ENCODE assay signal across 8 cellular contexts in genomic region chr7:129501760-129502707, GRCh38. TPM values are rescaled to one million over a fixed set of nuclear protein-coding genes. Genes with fewer than 3 reads are reported as not detected.
DNase-seq lines count a peak whose midpoint lies in the region; ATAC-seq and TF ChIP-seq lines count a peak whose summit lies in the region.

TSS of gene SMKR1 (plus strand) at chr7:129502531. CDS start at chr7:129502825, 294 bp downstream.

- DNase-seq in SHP77 (lab: John Stamatoyannopoulos, UW) (peak; percentile 6 to 60), SHP77 treated with DMSO at 0.1 percent for 48 hours (lab: John Stamatoyannopoulos, UW) (no peak), NCI-H1930 (lab: John Stamatoyannopoulos, UW) (peak; percentile 78 to 86), WERI-Rb-1 (peak; percentile 77), mammary epithelial cell (peak; percentile 60), kidney tubule cell (ENCODE audit: low spot score) (peak; percentile 83)
- DNase-seq in stimulated activated CD4-positive, alpha-beta T cell treated with anti-CD3 and anti-CD28 coated beads, Interleukin-1b, Interleukin-23, amount 100 ng/mL, for 24 hours (ENCODE audit: low read depth in 4 of 4, low spot score in 1 of 4) = peak; percentile 71 to 87 (median 84)

- TF ChIP-seq CTCF in WERI-Rb-1 (IDR thresholded peaks at IDR 0.05; ENCODE audit: low read depth, low read length) (no peak), mammary epithelial cell (conservative IDR thresholded peaks at IDR 0.05 in 1 of 2, IDR thresholded peaks at IDR 0.05 in 1 of 2; ENCODE audit: extremely low read depth in 1 of 2, insufficient read depth in 1 of 2, low read depth in 1 of 2, low read length in 2 of 2) (no peak)

- H2AFZ ChIP-seq in mammary epithelial cell (ENCODE audit: low read depth, low read length) = peak within 1 kb of the TSS; percentile 91

- in situ Hi-C loops in mammary epithelial cell (cut with MboI; ENCODE audit: low sequenced_read_pairs in 2 of 2) = loop anchor here in 1 of 2 donors (10.0 kb wide), 1 partner anchor 133 kb away; no protein-coding TSS in a partner anchor

- H3K27ac ChIP-seq in WERI-Rb-1 (no peak within 1 kb of the TSS), mammary epithelial cell (ENCODE audit: insufficient read depth, low read depth, low read length) (no peak within 1 kb of the TSS)

- peak within 1 kb of the TSS; percentile 93 for H3K4me2 ChIP-seq in mammary epithelial cell (ENCODE audit: insufficient read depth, low read depth, low read length)

- no TSS peak for BruUV-seq in mammary epithelial cell (replicated peaks; lab: Mats Ljungman, UMichigan)

- peaks cover 7% of the 10 kb centered on the region for H3K4me1 ChIP-seq in mammary epithelial cell (ENCODE audit: insufficient read depth, low read length)

- H3K4me3 ChIP-seq in WERI-Rb-1 (ENCODE audit: low read depth, low read length) (peak within 1 kb of the TSS; percentile 70), mammary epithelial cell (replicated peaks in 1 of 3; ENCODE audit: insufficient read depth in 1 of 3, low read depth in 2 of 3, low read length in 3 of 3) (peak within 1 kb of the TSS; percentile 52 to 61 (median 53))

- H3K36me3 ChIP-seq in WERI-Rb-1 = no peaks in the 10 kb centered on the region
- H3K36me3 ChIP-seq in mammary epithelial cell (ENCODE audit: insufficient read depth, low read length) = no peaks in the 10 kb centered on the region

- H3K9me3 ChIP-seq in WERI-Rb-1 (ENCODE audit: severe bottlenecking) = no peaks in the 10 kb centered on the region
- H3K9me3 ChIP-seq in mammary epithelial cell (replicated peaks; ENCODE audit: insufficient read depth, low read length) = no peaks in the 10 kb centered on the region

- CTCF ChIA-PET in mammary epithelial cell (lab: Charles Lee; ENCODE audit: low non-redundant PET) = interaction anchor here (0.6 kb wide), 1 partner anchor 139 kb away, joined by 5 read pairs; no protein-coding TSS in a partner anchor

- WGBS in mammary epithelial cell (ENCODE audit: low coverage, missing lambda C conversion rate) = 24% methylated on average over 17 of the region's 89 CpGs

- dilution Hi-C loops in mammary epithelial cell (cut with HindIII; ENCODE audit: low sequenced_read_pairs) = no loop called here

- intact Hi-C loops in mammary epithelial cell (cut with micrococcal nuclease) = loop anchor here (1.0 to 5.0 kb wide), 3 partner anchors 95 to 325 kb away; no protein-coding TSS in a partner anchor

- H3K27me3 ChIP-seq in WERI-Rb-1 (ENCODE audit: insufficient read depth, low read depth, severe bottlenecking) (no peaks in the 10 kb centered on the region), mammary epithelial cell (ENCODE audit: insufficient read depth, low read length) (no peaks in the 10 kb centered on the region)

- H3K9ac ChIP-seq in mammary epithelial cell (ENCODE audit: insufficient read depth, low read length) = no peak within 1 kb of the TSS

- H4K20me1 ChIP-seq in mammary epithelial cell (ENCODE audit: insufficient read depth, low read length) = no peaks in the 10 kb centered on the region

- ATAC-seq in HG02885 (IDR thresholded peaks at IDR 0.05; ENCODE audit: poor library complexity, unreplicated experiment) = peak; percentile 97

- no peaks in the 10 kb centered on the region for H3K79me2 ChIP-seq in mammary epithelial cell (ENCODE audit: insufficient read depth, low read length)

RNA-seq across cellular contexts. Expression of gene SMKR1, which starts in this region (rescaled TPM):
- total RNA-seq in mammary epithelial cell = under 1 TPM in 1 of 2 donors, not detected in 1; 0.80 TPM
- polyA plus RNA-seq in mammary epithelial cell = 0.86 TPM
- not detected for polyA minus RNA-seq in mammary epithelial cell

Comparison
In these comparisons a context has a peak if more than half of its experiments do, and no peak if none do; other contexts are left out.
1. Peak in DNase-seq, H3K4me3 ChIP-seq and H3K4me2 ChIP-seq in mammary epithelial cell; RNA of the gene not detected or under 1 TPM.